9 cellular contexts compared by ENCODE assay signal in genomic region chr17:77433385-77434135, GRCh38.
DNase-seq lines count a peak whose midpoint lies in the region; ATAC-seq and TF ChIP-seq lines count a peak whose summit lies in the region.
"Had no signal": no experiment of that assay in that cellular context is flagged by ENCODE, and none has a peak within 500 bp of the region (broad histone marks: within the 10 kb centered on the region; RNA-seq: fewer than 3 reads in every experiment).

No MANE protein-coding gene starts in this region.

- H3K4me3 ChIP-seq in A673 (ENCODE audit: low read depth, low read length, poor library complexity, severe bottlenecking), result no peak overlapping the region

- BruUV-seq in A673 (replicated peaks; lab: Mats Ljungman, UMichigan), result no TSS peak

- no peaks in the 10 kb centered on the region for H3K9me3 Mint-ChIP-seq in activated naive CD8-positive, alpha-beta T cell (ENCODE audit: low read depth)

- TF ChIP-seq CTCF in A673 (conservative IDR thresholded peaks at IDR 0.05; ENCODE audit: low read depth, low read length), result no peak
- TF ChIP-seq CTCF in GM20000 (IDR thresholded peaks at IDR 0.05; ENCODE audit: extremely low read depth, missing control alignments), result no peak

- no peaks in the 10 kb centered on the region for H3K36me3 Mint-ChIP-seq in activated naive CD8-positive, alpha-beta T cell

- POLR2A ChIA-PET in A673 (lab: Charles Lee; ENCODE audit: low non-redundant PET), result no interaction called here

- no peaks in the 10 kb centered on the region for H3K36me3 ChIP-seq in A673 (ENCODE audit: insufficient read depth, low read length, poor library complexity, severe bottlenecking)

- ATAC-seq in GM21723 (IDR thresholded peaks at IDR 0.05; ENCODE audit: unreplicated experiment) (no peak), GM19023 (IDR thresholded peaks at IDR 0.05; ENCODE audit: unreplicated experiment) (no peak)

- H3K9me3 ChIP-seq in A673 (ENCODE audit: low read depth, low read length, poor library complexity, severe bottlenecking), result no peaks in the 10 kb centered on the region

- H3K4me1 Mint-ChIP-seq in activated naive CD8-positive, alpha-beta T cell (ENCODE audit: low read depth), result peaks cover 91% of the 10 kb centered on the region

- peaks cover 68% of the 10 kb centered on the region for H3K4me1 ChIP-seq in A673 (ENCODE audit: insufficient read depth, low read length, poor library complexity, severe bottlenecking)

- H3K27me3 Mint-ChIP-seq in activated naive CD8-positive, alpha-beta T cell, result no peaks in the 10 kb centered on the region

- intact Hi-C loops in A673 (cut with micrococcal nuclease; ENCODE audit: unreplicated experiment), result loop anchor here (10.0 kb wide), 1 partner anchor 99 kb away; no protein-coding TSS in a partner anchor

- CTCF ChIA-PET in A673 (lab: Charles Lee), result no interaction called here

- DNase-seq in A673 (ENCODE audit: low spot score) (no peak), GM20000 (ENCODE audit: low spot score) (peak; percentile 79), kidney glomerular epithelial cell (lab: John Stamatoyannopoulos, UW) (peak; percentile 5), caudate nucleus (lab: John Stamatoyannopoulos, UW) (no peak), RKO (ENCODE audit: low spot score) (no peak)
- DNase-seq: T-helper 9 cell had no signal

- H3K4me3 Mint-ChIP-seq in activated naive CD8-positive, alpha-beta T cell, result peak overlapping the region; percentile 91

- H3K27ac ChIP-seq in A673 (ENCODE audit: low read depth, low read length, poor library complexity, severe bottlenecking) (peak overlapping the region; percentile 52), caudate nucleus (ENCODE audit: low read depth, low read length) (no peak overlapping the region)

- no peaks in the 10 kb centered on the region for H3K27me3 ChIP-seq in A673 (replicated peaks; ENCODE audit: insufficient read depth, low read depth, low read length, poor library complexity)

- peak overlapping the region; percentile 100 for H3K27ac Mint-ChIP-seq in activated naive CD8-positive, alpha-beta T cell

Comparison
In these comparisons a context has a peak if more than half of its experiments do, and no peak if none do; other contexts are left out.
1. DNase-seq: peak in GM20000 (single experiment) and kidney glomerular epithelial cell (single experiment); none in A673 (single experiment), caudate nucleus (0 of 61) and RKO (single experiment).